Comparison of ENCODE assay signal across 11 cellular contexts in genomic region chr5:132475531-132475930, GRCh38. TPM values are rescaled to one million over a fixed set of nuclear protein-coding genes. Genes with fewer than 3 reads are reported as not detected.
A peak's percentile ranks its signal among the peaks of the same experiment; 100 is the strongest.
DNase-seq lines count a peak whose midpoint lies in the region; ATAC-seq and TF ChIP-seq lines count a peak whose summit lies in the region.
"Had no signal": no experiment of that assay in that cellular context is flagged by ENCODE, and none has a peak within 500 bp of the region (broad histone marks: within the 10 kb centered on the region; RNA-seq: fewer than 3 reads in every experiment).

No MANE protein-coding gene starts in this region.

- H3K4me3 Mint-ChIP-seq in activated naive CD8-positive, alpha-beta T cell treated with anti-CD3 and anti-CD28 coated beads, Interleukin-2, amount 10 ng/mL, durations not matched to agents 7 days and 5 days: no peak overlapping the region
- H3K4me3 Mint-ChIP-seq: activated naive CD4-positive, alpha-beta T cell treated with anti-CD3 and anti-CD28 coated beads, Interleukin-2, amount 50 U/mL, for 24 hours had no signal

- H3K27me3 ChIP-seq in Peyer's patch: no peaks in the 10 kb centered on the region

- H3K27me3 Mint-ChIP-seq in activated naive CD8-positive, alpha-beta T cell treated with anti-CD3 and anti-CD28 coated beads, Interleukin-2, amount 10 ng/mL, durations not matched to agents 7 days and 5 days: no peaks in the 10 kb centered on the region
- H3K27me3 Mint-ChIP-seq: activated naive CD4-positive, alpha-beta T cell treated with anti-CD3 and anti-CD28 coated beads, Interleukin-2, amount 50 U/mL, for 24 hours had no signal

- H3K27ac ChIP-seq in Peyer's patch (peak overlapping the region; percentile 68 to 93 (median 80)), skin epidermis (peak overlapping the region in 15 of 21 experiments; percentile 13 to 87 (median 67))

- peaks cover 71% of the 10 kb centered on the region for H3K4me1 Mint-ChIP-seq in activated naive CD8-positive, alpha-beta T cell treated with anti-CD3 and anti-CD28 coated beads, Interleukin-2, amount 10 ng/mL, durations not matched to agents 7 days and 5 days

- peaks cover 14 to 90% (median 49%) of the 10 kb centered on the region in 4 donors for H3K4me1 ChIP-seq in Peyer's patch

- no peaks in the 10 kb centered on the region for H3K36me3 ChIP-seq in Peyer's patch

- no peak for ATAC-seq in activated naive CD8-positive, alpha-beta T cell treated with anti-CD3 and anti-CD28 coated beads, Interleukin-2, amount 10 ng/mL, durations not matched to agents 7 days and 5 days (ENCODE audit: low read depth)
- ATAC-seq in left lobe of liver (peak; percentile 78), GM18511 (IDR thresholded peaks at IDR 0.05; ENCODE audit: unreplicated experiment) (no peak)

- H3K4me3 ChIP-seq in Peyer's patch (no peak overlapping the region), skin epidermis (no peak overlapping the region)

- H3K9me3 ChIP-seq in Peyer's patch: no peaks in the 10 kb centered on the region

- TF ChIP-seq CTCF in Peyer's patch (IDR thresholded peaks at IDR 0.05): no peak

- DNase-seq in Peyer's patch (peak in 2 of 3 donors; percentile 65 to 73), left lobe of liver (ENCODE audit: low spot score) (peak; percentile 77), EL (no peak), activated gamma-delta T cell (lab: John Stamatoyannopoulos, UW) (no peak), medulla oblongata (ENCODE audit: extremely low spot score) (no peak)
- DNase-seq in activated naive CD8-positive, alpha-beta T cell treated with anti-CD3 and anti-CD28 coated beads, Interleukin-2, amount 10 ng/mL, durations not matched to agents 7 days and 5 days: peak; percentile 24
- DNase-seq: NCI-H524 treated with DMSO at 0.1 percent for 48 hours, SW 1271 had no signal

- H3K36me3 Mint-ChIP-seq in activated naive CD8-positive, alpha-beta T cell treated with anti-CD3 and anti-CD28 coated beads, Interleukin-2, amount 10 ng/mL, durations not matched to agents 7 days and 5 days: peaks cover 8% of the 10 kb centered on the region

- H3K27ac Mint-ChIP-seq in activated naive CD8-positive, alpha-beta T cell treated with anti-CD3 and anti-CD28 coated beads, Interleukin-2, amount 10 ng/mL, durations not matched to agents 7 days and 5 days: peak overlapping the region; percentile 80

- no peak for TF ChIP-seq POLR2A in Peyer's patch (IDR thresholded peaks at IDR 0.05)

- H3K9me3 Mint-ChIP-seq in activated naive CD8-positive, alpha-beta T cell treated with anti-CD3 and anti-CD28 coated beads, Interleukin-2, amount 10 ng/mL, durations not matched to agents 7 days and 5 days: no peaks in the 10 kb centered on the region
- H3K9me3 Mint-ChIP-seq: activated naive CD4-positive, alpha-beta T cell treated with anti-CD3 and anti-CD28 coated beads, Interleukin-2, amount 50 U/mL, for 24 hours had no signal

- POLR2A ChIA-PET in activated naive CD8-positive, alpha-beta T cell treated with anti-CD3 and anti-CD28 coated beads, Interleukin-2, amount 10 ng/mL, durations not matched to agents 7 days and 5 days (lab: Charles Lee): interaction anchor here (0.9 to 30.8 kb wide), 8 partner anchors 9 to 64 kb away, joined by 3 to 1195 read pairs (median 12); partner anchors contain the start of gene IRF1

RNA-seq across cellular contexts. Expression of gene IRF1, which starts 15.0 kb away (rescaled TPM):
- total RNA-seq in Peyer's patch: 100 to 1,000 TPM in 3 of 4 donors, 10 to 100 TPM in 1; 92.7 to 152 (median 122) TPM
- 100 to 1,000 TPM; 228 to 238 TPM for total RNA-seq in activated naive CD8-positive, alpha-beta T cell treated with anti-CD3 and anti-CD28 coated beads, Interleukin-2, amount 10 ng/mL, durations not matched to agents 7 days and 5 days
- total RNA-seq in left lobe of liver: 24.8 TPM

Comparison
In these comparisons a context has a peak if more than half of its experiments do, and no peak if none do; other contexts are left out.
1. DNase-seq: peak in Peyer's patch (2 of 3), activated naive CD8-positive, alpha-beta T cell treated with anti-CD3 and anti-CD28 coated beads, Interleukin-2, amount 10 ng/mL, durations not matched to agents 7 days and 5 days (single experiment) and left lobe of liver (single experiment); none in EL (single experiment), activated gamma-delta T cell (single experiment) and medulla oblongata (single experiment).